ENCODE assay signal across 8 cellular contexts in the genomic region with DNA sequence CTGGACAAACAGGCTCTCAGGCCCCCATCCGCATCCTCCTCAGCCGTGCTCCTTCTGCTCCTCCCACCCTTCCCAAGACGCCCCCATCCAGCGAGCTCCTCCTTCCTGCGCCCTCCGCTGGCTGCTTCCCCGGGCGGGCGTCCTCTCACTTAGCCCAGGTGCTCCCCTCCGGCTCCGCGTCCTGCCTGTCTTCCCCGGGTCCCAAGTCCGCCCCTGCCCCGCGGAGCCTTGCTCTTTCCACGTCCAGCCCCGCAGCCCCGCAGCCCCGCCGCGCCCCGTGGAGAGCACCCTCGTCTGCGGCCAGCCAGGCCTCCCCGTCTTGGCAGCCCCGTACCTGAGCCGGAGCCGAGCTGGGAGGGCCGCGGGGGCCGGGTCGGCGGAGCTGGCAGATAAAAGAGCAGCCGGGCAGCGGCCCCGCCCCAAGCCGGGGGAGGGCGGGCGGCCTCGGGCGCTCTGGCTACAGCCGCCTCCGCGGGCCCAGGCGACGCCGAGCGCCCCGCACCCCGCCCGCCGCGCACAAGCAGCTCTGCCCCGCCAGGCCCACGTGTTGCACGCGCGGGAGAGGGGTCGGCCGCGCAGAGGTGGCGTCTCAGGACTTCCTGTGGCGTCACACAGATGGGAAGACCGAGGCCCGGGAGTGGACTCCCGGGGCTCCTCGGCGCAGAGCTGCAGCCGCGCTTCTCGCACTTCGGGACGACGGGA. TPM values are rescaled to one million over a fixed set of nuclear protein-coding genes. Genes with fewer than 3 reads are reported as not detected.
A peak's percentile ranks its signal among the peaks of the same experiment; 100 is the strongest.
DNase-seq lines count a peak whose midpoint lies in the region; ATAC-seq lines count a peak whose summit lies in the region.

Gene PAQR7 (minus strand): TSS at position 555 of the 702 bp plus-strand sequence. CDS start 11,869 bp downstream, outside the sequence.

- peaks cover 5% of the 10 kb centered on the region for H3K4me1 Mint-ChIP-seq in activated CD4-positive, alpha-beta T cell treated with anti-CD3 and anti-CD28 coated beads for 36 hours

- CTCF ChIA-PET in activated CD4-positive, alpha-beta T cell treated with anti-CD3 and anti-CD28 coated beads for 36 hours (lab: Charles Lee), result interaction anchor here (0.6 to 1.5 kb wide), 9 partner anchors 13 to 625 kb away, joined by 3 to 4 read pairs (median 3); partner anchors contain the start of genes PAFAH2 and ZNF593

- no peaks in the 10 kb centered on the region for H3K36me3 Mint-ChIP-seq in activated CD4-positive, alpha-beta T cell treated with anti-CD3 and anti-CD28 coated beads for 36 hours (ENCODE audit: low read depth)

- H3K27ac ChIP-seq in cingulate gyrus (ENCODE audit: low read depth, low read length) (peak within 1 kb of the TSS; percentile 79), layer of hippocampus (ENCODE audit: low read depth, low read length) (peak within 1 kb of the TSS; percentile 83)

- H3K27ac Mint-ChIP-seq in activated CD4-positive, alpha-beta T cell treated with anti-CD3 and anti-CD28 coated beads for 36 hours, result peak within 1 kb of the TSS; percentile 63

- H3K27me3 Mint-ChIP-seq in activated CD4-positive, alpha-beta T cell treated with anti-CD3 and anti-CD28 coated beads for 36 hours, result peaks cover 2% of the 10 kb centered on the region

- DNase-seq in CMK (ENCODE audit: low read depth) (peak; percentile 78), NCI-H2029 (lab: John Stamatoyannopoulos, UW) (peak; percentile 46)
- peak; percentile 78 for DNase-seq in activated CD4-positive, alpha-beta T cell treated with anti-CD3 and anti-CD28 coated beads for 36 hours
- peak; percentile 80 for DNase-seq in stimulated activated CD4-positive, alpha-beta T cell treated with anti-CD3 and anti-CD28 coated beads, Interleukin-15, amount 100 ng/mL, for 24 hours

- intact Hi-C loops in activated CD4-positive, alpha-beta T cell treated with anti-CD3 and anti-CD28 coated beads for 36 hours (cut with DNase I, micrococcal nuclease), result loop anchor here in 1 of 2 experiments (1.0 kb wide), 4 partner anchors 16 to 123 kb away; partner anchors contain the start of genes AUNIP and PAFAH2

- ATAC-seq in GM21786 (IDR thresholded peaks at IDR 0.05; ENCODE audit: unreplicated experiment), result peak; percentile 48
- peak; percentile 86 for ATAC-seq in activated CD4-positive, alpha-beta T cell treated with anti-CD3 and anti-CD28 coated beads for 36 hours
- ATAC-seq in HG02938 (IDR thresholded peaks at IDR 0.05; ENCODE audit: unreplicated experiment), result no peak

- no peaks in the 10 kb centered on the region for H3K27me3 ChIP-seq in layer of hippocampus (ENCODE audit: control insufficient read depth, insufficient read depth, low read length)

- POLR2A ChIA-PET in activated CD4-positive, alpha-beta T cell treated with anti-CD3 and anti-CD28 coated beads for 36 hours (lab: Charles Lee), result interaction anchor here (1.0 kb wide), 1 partner anchor 122 kb away, joined by 3 read pairs; the partner anchor contains the start of gene PAFAH2

- peak within 1 kb of the TSS; percentile 82 for H3K4me3 Mint-ChIP-seq in activated CD4-positive, alpha-beta T cell treated with anti-CD3 and anti-CD28 coated beads for 36 hours

- H3K9me3 Mint-ChIP-seq in activated CD4-positive, alpha-beta T cell treated with anti-CD3 and anti-CD28 coated beads for 36 hours (ENCODE audit: low read depth), result no peaks in the 10 kb centered on the region

RNA-seq across cellular contexts. Expression of gene PAQR7, which starts in this region (rescaled TPM):
- 1 to 10 TPM; 3.9 to 4.4 TPM for total RNA-seq in activated CD4-positive, alpha-beta T cell treated with anti-CD3 and anti-CD28 coated beads for 36 hours
